ENCODE assay signal across 8 cellular contexts in the genomic region with DNA sequence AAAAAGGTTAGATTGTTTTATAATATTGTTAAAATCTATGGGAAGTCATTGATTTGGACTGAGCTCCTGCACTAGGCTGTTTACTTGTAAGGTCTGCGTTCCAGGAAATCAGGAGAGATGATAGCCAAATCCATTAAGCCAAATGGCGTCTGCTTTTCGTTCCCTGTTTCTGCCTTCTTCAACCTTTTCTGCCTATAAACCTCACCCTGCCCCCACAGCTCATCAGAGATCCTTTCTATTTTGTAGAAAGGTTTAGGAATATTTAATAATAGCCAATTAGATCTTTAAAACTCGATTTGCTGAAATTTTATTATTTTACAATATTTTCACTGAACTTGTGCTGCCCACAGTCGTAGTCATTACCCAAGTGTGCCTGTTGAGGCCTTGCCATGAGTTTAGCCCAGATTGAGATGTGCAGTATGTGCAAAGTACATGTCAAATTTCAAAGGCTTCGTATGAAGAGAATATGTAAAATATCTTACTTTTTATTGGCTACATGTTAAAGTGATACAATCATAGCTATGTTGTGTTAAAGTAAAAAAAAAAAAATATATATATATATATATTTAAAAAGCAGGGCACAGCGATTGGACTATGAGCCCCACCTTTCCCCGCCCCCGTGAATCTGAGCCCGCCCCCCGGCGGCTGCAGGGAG. TPM values are rescaled to one million over a fixed set of nuclear protein-coding genes. Genes with fewer than 3 reads are reported as not detected.
A peak's percentile ranks its signal among the peaks of the same experiment; 100 is the strongest.
DNase-seq lines count a peak whose midpoint lies in the region; ATAC-seq, FAIRE-seq and TF ChIP-seq lines count a peak whose summit lies in the region.

No MANE protein-coding gene starts in this region.

- no peak overlapping the region for H3K27ac ChIP-seq in CD4-positive, alpha-beta memory T cell (ENCODE audit: low read depth, low read length)
- peak overlapping the region in 1 of 2 donors; percentile 32 for H3K27ac ChIP-seq in small intestine (ENCODE audit: low read depth in 1 of 2, low read length in 1 of 2)

- WGBS in small intestine, 3 donors: 19 to 24% (median 20%) methylated on average over 11 to 12 of the region's 12 CpGs
- WGBS in lower leg skin, 2 donors: 22 to 23% methylated on average over 12 of the region's 12 CpGs

- H3K4me1 Mint-ChIP-seq in CD4-positive, alpha-beta memory T cell: peaks cover 22 to 48% (median 30%) of the 10 kb centered on the region in 4 donors
- peaks cover 13 to 23% of the 10 kb centered on the region in 2 donors for H3K4me1 Mint-ChIP-seq in effector memory CD8-positive, alpha-beta T cell (ENCODE audit: low read depth in 2 of 2)

- TF ChIP-seq POLR2A in lower leg skin (IDR thresholded peaks at IDR 0.05): no peak

- H3K9me2 ChIP-seq in Loucy (replicated peaks; ENCODE audit: low read depth, low read length): no peaks in the 10 kb centered on the region

- no peak overlapping the region for H3K9ac ChIP-seq in Loucy (ENCODE audit: low read depth, low read length, poor library complexity, severe bottlenecking)

- peaks cover 26% of the 10 kb centered on the region for H3K4me1 ChIP-seq in CD4-positive, alpha-beta memory T cell (ENCODE audit: insufficient read depth, low read length)
- H3K4me1 ChIP-seq in Loucy (ENCODE audit: insufficient read depth, low read length, poor library complexity, severe bottlenecking) (peaks cover 22% of the 10 kb centered on the region), small intestine (ENCODE audit: control insufficient read depth in 2 of 2, insufficient read depth in 1 of 2, low read depth in 1 of 2, low read length in 1 of 2) (peaks cover 4 to 5% of the 10 kb centered on the region in 2 donors)

- H2AFZ ChIP-seq in Loucy (ENCODE audit: low read length): peak overlapping the region; percentile 59; the same call in 1 of the 2 replicates

- peaks cover 3% of the 10 kb centered on the region for H3K36me3 ChIP-seq in CD4-positive, alpha-beta memory T cell (ENCODE audit: insufficient read depth, low read length)
- H3K36me3 ChIP-seq in Loucy (ENCODE audit: insufficient read depth, low read length) (no peaks in the 10 kb centered on the region), small intestine (ENCODE audit: control insufficient read depth in 2 of 2, insufficient read depth in 2 of 2, low read length in 2 of 2) (no peaks in the 10 kb centered on the region)

- H3K27me3 Mint-ChIP-seq in CD4-positive, alpha-beta memory T cell: no peaks in the 10 kb centered on the region
- H3K27me3 Mint-ChIP-seq in effector memory CD8-positive, alpha-beta T cell: no peaks in the 10 kb centered on the region

- no peak overlapping the region for H3K4me3 ChIP-seq in CD4-positive, alpha-beta memory T cell (ENCODE audit: low read length in 2 of 2)
- H3K4me3 ChIP-seq in Loucy (ENCODE audit: low read length, poor library complexity, severe bottlenecking): peak overlapping the region; percentile 99
- H3K4me3 ChIP-seq in small intestine (ENCODE audit: low read depth in 1 of 2, low read length in 2 of 2): peak overlapping the region; percentile 75 to 81
- H3K4me3 ChIP-seq in lower leg skin (ENCODE audit: low read depth, poor library complexity, severe bottlenecking): no peak overlapping the region

- DNase-seq in CD4-positive, alpha-beta memory T cell: no peak
- no peak for DNase-seq in effector memory CD8-positive, alpha-beta T cell
- DNase-seq in small intestine (no peak), lower leg skin (ENCODE audit: low spot score in 2 of 2) (no peak), HUDEP-2 (lab: John Stamatoyannopoulos, UW; ENCODE audit: unreplicated experiment in 76 of 76) (no peak), T1000 (lab: John Stamatoyannopoulos, UW) (no peak)

- peaks cover 15 to 21% of the 10 kb centered on the region in 2 donors for H3K36me3 Mint-ChIP-seq in CD4-positive, alpha-beta memory T cell
- peaks cover 39% of the 10 kb centered on the region for H3K36me3 Mint-ChIP-seq in effector memory CD8-positive, alpha-beta T cell (ENCODE audit: insufficient read depth)

- H3K27ac Mint-ChIP-seq in CD4-positive, alpha-beta memory T cell: peak overlapping the region; percentile 48 to 87 (median 74)
- H3K27ac Mint-ChIP-seq in effector memory CD8-positive, alpha-beta T cell: peak overlapping the region in 1 of 2 donors; percentile 5

- peaks cover 17% of the 10 kb centered on the region for H4K20me1 ChIP-seq in Loucy (ENCODE audit: insufficient read depth, low read length, poor library complexity, severe bottlenecking)

- intact Hi-C loops in CD4-positive, alpha-beta memory T cell (cut with micrococcal nuclease): loop anchor here (1.0 to 10.0 kb wide), 4 partner anchors 47 to 1809 kb away; partner anchors contain the start of genes EPRS1, RAB3GAP2 and RRP15
- intact Hi-C loops in lower leg skin (cut with DNase I; ENCODE audit: low total_unique reads): no loop called here

- CTCF ChIA-PET in CD4-positive, alpha-beta memory T cell (lab: Charles Lee; ENCODE audit: partially characterized antibody): no interaction called here

- H3F3A ChIP-seq in Loucy (ENCODE audit: low read depth): no peaks in the 10 kb centered on the region; the same call in 1 of the 2 replicates

- peak; percentile 15 for ATAC-seq in GM21360 (IDR thresholded peaks at IDR 0.05; ENCODE audit: unreplicated experiment)
- ATAC-seq in effector memory CD8-positive, alpha-beta T cell (replicated peaks): no peak

- no peaks in the 10 kb centered on the region for H3K27me3 ChIP-seq in CD4-positive, alpha-beta memory T cell (ENCODE audit: insufficient read depth, low read length)
- H3K27me3 ChIP-seq in Loucy (ENCODE audit: insufficient read depth, low read length, poor library complexity, severe bottlenecking) (no peaks in the 10 kb centered on the region), small intestine (ENCODE audit: control insufficient read depth in 2 of 2, insufficient read depth in 2 of 2, low read length in 2 of 2) (no peaks in the 10 kb centered on the region)

- H3K9me3 ChIP-seq in CD4-positive, alpha-beta memory T cell (ENCODE audit: control insufficient read depth in 1 of 2, low read length in 2 of 2): no peaks in the 10 kb centered on the region
- H3K9me3 ChIP-seq in Loucy (ENCODE audit: insufficient read depth, low read depth, low read length): no peaks in the 10 kb centered on the region
- no peaks in the 10 kb centered on the region for H3K9me3 ChIP-seq in small intestine (ENCODE audit: control insufficient read depth, low read depth)

- peaks cover 46% of the 10 kb centered on the region for H3K79me2 ChIP-seq in Loucy (ENCODE audit: insufficient read depth, low read length)

- no peaks in the 10 kb centered on the region for H3K9me3 Mint-ChIP-seq in CD4-positive, alpha-beta memory T cell
- H3K9me3 Mint-ChIP-seq in effector memory CD8-positive, alpha-beta T cell: no peaks in the 10 kb centered on the region

- H3K4me2 ChIP-seq in Loucy (ENCODE audit: low read depth, low read length, poor library complexity, severe bottlenecking): peak overlapping the region; percentile 39

- TF ChIP-seq CTCF in Loucy (conservative IDR thresholded peaks at IDR 0.05; ENCODE audit: low read length) (no peak), lower leg skin (IDR thresholded peaks at IDR 0.05) (no peak)

- POLR2A ChIA-PET in CD4-positive, alpha-beta memory T cell (lab: Charles Lee; ENCODE audit: partially characterized antibody): interaction anchor here (1.0 to 1.9 kb wide), 6 partner anchors 9 to 49 kb away, joined by 3 to 10 read pairs (median 4); partner anchors contain the start of gene EPRS1

- H3K4me3 Mint-ChIP-seq in CD4-positive, alpha-beta memory T cell: peak overlapping the region in 7 of 8 donors; percentile 43 to 82 (median 61)
- peak overlapping the region; percentile 64 to 66 for H3K4me3 Mint-ChIP-seq in effector memory CD8-positive, alpha-beta T cell

- FAIRE-seq in small intestine (lab: Jason Lieb, UNC): no peak

RNA-seq across cellular contexts. Expression of gene IARS2, which starts 0.4 kb away (rescaled TPM):
- total RNA-seq in CD4-positive, alpha-beta memory T cell: 10 to 100 TPM; 46.0 to 48.5 TPM
- 10 to 100 TPM; 72.4 to 88.8 TPM for polyA plus RNA-seq in CD4-positive, alpha-beta memory T cell
- polyA plus RNA-seq in small intestine: 10 to 100 TPM; 12.3 to 60.0 (median 21.6) TPM
- total RNA-seq in lower leg skin: 10 to 100 TPM; 62.3 to 87.6 (median 79.2) TPM

RNA-seq across cellular contexts. Expression of gene BPNT1, which starts 3.9 kb away (rescaled TPM):
- 10 to 100 TPM; 11.4 to 14.1 TPM for total RNA-seq in CD4-positive, alpha-beta memory T cell
- polyA plus RNA-seq in CD4-positive, alpha-beta memory T cell: 10 to 100 TPM; 11.2 to 15.9 TPM
- polyA plus RNA-seq in small intestine: 10 to 100 TPM; 48.4 to 90.1 (median 81.1) TPM
- 10 to 100 TPM; 14.4 to 26.0 (median 19.3) TPM for total RNA-seq in lower leg skin

RNA-seq across cellular contexts. Expression of gene EPRS1, which starts 47.2 kb away (rescaled TPM):
- total RNA-seq in CD4-positive, alpha-beta memory T cell: 100 to 1,000 TPM in 1 of 2 experiments, 10 to 100 TPM in 1; 98.7 to 116 TPM
- polyA plus RNA-seq in CD4-positive, alpha-beta memory T cell: 10 to 100 TPM; 30.5 to 59.8 TPM
- polyA plus RNA-seq in small intestine: 10 to 100 TPM; 14.1 to 76.0 (median 37.8) TPM
- total RNA-seq in lower leg skin: 10 to 100 TPM; 30.6 to 43.2 (median 40.9) TPM

Comparison
In these comparisons a context has a peak if more than half of its experiments do, and no peak if none do; other contexts are left out.
1. H3K4me3 ChIP-seq: peak in Loucy (single experiment) and small intestine (2 of 2); none in CD4-positive, alpha-beta memory T cell (0 of 2) and lower leg skin (single experiment).